ENCODE assay signal across 8 cellular contexts in the genomic region with DNA sequence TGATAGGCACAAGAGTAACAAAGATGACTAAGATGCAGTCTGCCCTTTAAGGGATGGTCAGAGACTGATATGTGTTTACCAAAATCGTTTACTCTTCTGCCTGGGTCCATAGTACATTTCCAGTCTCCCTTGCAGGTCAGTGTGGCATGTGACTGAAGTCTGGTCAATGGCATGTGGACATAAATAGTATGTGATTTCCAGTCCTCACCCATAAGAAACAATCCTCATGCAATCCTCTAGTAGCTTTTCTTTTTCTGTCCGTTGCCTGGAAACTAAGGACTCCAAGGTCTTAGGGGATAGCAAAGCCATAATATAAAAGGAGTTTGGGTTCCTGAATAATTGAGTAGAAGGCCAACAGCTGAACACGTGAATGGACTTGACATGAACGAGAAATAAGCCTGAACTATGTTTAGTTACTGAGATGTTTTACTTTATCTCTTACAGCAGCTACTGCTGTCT. TPM values are rescaled to one million over a fixed set of nuclear protein-coding genes. Genes with fewer than 3 reads are reported as not detected.
DNase-seq lines count a peak whose midpoint lies in the region; ATAC-seq and TF ChIP-seq lines count a peak whose summit lies in the region.

No MANE protein-coding gene starts in this region.

- H3K27ac Mint-ChIP-seq in naive thymus-derived CD8-positive, alpha-beta T cell = peak overlapping the region; percentile 94 to 99 (median 99)

- H3K27ac ChIP-seq in BLaER1 (peak overlapping the region; percentile 96), OCI-LY3 (ENCODE audit: low read length) (peak overlapping the region; percentile 58)
- H3K27ac ChIP-seq in effector memory CD4-positive, alpha-beta T cell (ENCODE audit: insufficient read depth, low read length, poor library complexity, severe bottlenecking) = peak overlapping the region; percentile 77

- H4K20me1 ChIP-seq in BLaER1 (peaks cover 20% of the 10 kb centered on the region), OCI-LY3 (ENCODE audit: insufficient read depth, low read length) (peaks cover 10% of the 10 kb centered on the region)

- peak overlapping the region; percentile 83 for H3K4me3 ChIP-seq in BLaER1
- H3K4me3 ChIP-seq in OCI-LY3 (ENCODE audit: low read length) = peak overlapping the region; percentile 92
- H3K4me3 ChIP-seq in effector memory CD4-positive, alpha-beta T cell (ENCODE audit: insufficient read depth, low read depth, low read length, poor library complexity, severe bottlenecking) = peak overlapping the region; percentile 71

- no peaks in the 10 kb centered on the region for H3K9me3 Mint-ChIP-seq in naive thymus-derived CD8-positive, alpha-beta T cell

- TF ChIP-seq CTCF in OCI-LY3 (IDR thresholded peaks at IDR 0.05; ENCODE audit: low read depth, low read length) = no peak

- no peaks in the 10 kb centered on the region for H3K27me3 Mint-ChIP-seq in naive thymus-derived CD8-positive, alpha-beta T cell

- H3K9me3 ChIP-seq in BLaER1 (peaks cover 14% of the 10 kb centered on the region), OCI-LY3 (ENCODE audit: insufficient read depth, low read length) (no peaks in the 10 kb centered on the region)
- no peaks in the 10 kb centered on the region for H3K9me3 ChIP-seq in effector memory CD4-positive, alpha-beta T cell (ENCODE audit: control insufficient read depth, low read length)

- peak; percentile 1 for ATAC-seq in GM18907 (IDR thresholded peaks at IDR 0.05; ENCODE audit: unreplicated experiment)
- ATAC-seq in naive thymus-derived CD8-positive, alpha-beta T cell = no peak
- no peak for ATAC-seq in activated CD4-positive, CD25-positive, alpha-beta regulatory T cell treated with anti-CD3 and anti-CD28 coated beads, Interleukin-2, amount 50 U/mL, for 24 hours

- H3K4me2 ChIP-seq in BLaER1 (peak overlapping the region; percentile 93), OCI-LY3 (ENCODE audit: low read length) (peak overlapping the region; percentile 86)

- H3K4me1 ChIP-seq in BLaER1 = peaks cover 31% of the 10 kb centered on the region
- H3K4me1 ChIP-seq in OCI-LY3 (ENCODE audit: low read length) = peaks cover 32% of the 10 kb centered on the region
- peaks cover 15% of the 10 kb centered on the region for H3K4me1 ChIP-seq in effector memory CD4-positive, alpha-beta T cell (ENCODE audit: control insufficient read depth, insufficient read depth, low read length, poor library complexity, severe bottlenecking)

- peak overlapping the region; percentile 85; the same call in 1 of the 2 replicates for H2AFZ ChIP-seq in OCI-LY3 (ENCODE audit: low read depth, low read length)

- H3K79me2 ChIP-seq in OCI-LY3 (ENCODE audit: low read length) = peaks cover 45% of the 10 kb centered on the region

- H3K36me3 ChIP-seq in BLaER1 (peaks cover 22% of the 10 kb centered on the region), OCI-LY3 (replicated peaks; ENCODE audit: low read depth, low read length) (peaks cover 22% of the 10 kb centered on the region)
- H3K36me3 ChIP-seq in effector memory CD4-positive, alpha-beta T cell (ENCODE audit: control insufficient read depth, insufficient read depth, low read length) = no peaks in the 10 kb centered on the region

- peak overlapping the region; percentile 85 to 99 (median 97) for H3K4me3 Mint-ChIP-seq in naive thymus-derived CD8-positive, alpha-beta T cell

- H3K36me3 Mint-ChIP-seq in naive thymus-derived CD8-positive, alpha-beta T cell = peaks cover 0 to 7% (median 0%) of the 10 kb centered on the region in 3 donors

- POLR2A ChIA-PET in naive thymus-derived CD8-positive, alpha-beta T cell (lab: Charles Lee) = interaction anchor here (0.8 to 2.3 kb wide), 5 partner anchors 24 to 645 kb away, joined by 3 to 16 read pairs (median 3); a partner anchor contains a TSS

- H3K27me3 ChIP-seq in BLaER1 (no peaks in the 10 kb centered on the region), OCI-LY3 (ENCODE audit: low read depth, low read length) (no peaks in the 10 kb centered on the region)
- H3K27me3 ChIP-seq in effector memory CD4-positive, alpha-beta T cell (replicated peaks; ENCODE audit: control insufficient read depth, insufficient read depth, low read length, poor library complexity, severe bottlenecking) = no peaks in the 10 kb centered on the region

- peaks cover 18 to 53% (median 49%) of the 10 kb centered on the region in 4 donors for H3K4me1 Mint-ChIP-seq in naive thymus-derived CD8-positive, alpha-beta T cell

- DNase-seq in effector memory CD4-positive, alpha-beta T cell = no peak
- DNase-seq in naive thymus-derived CD8-positive, alpha-beta T cell = peak in 1 of 10 donors; percentile 5
- DNase-seq in stimulated activated CD8-positive, alpha-beta memory T cell treated with anti-CD3 and anti-CD28 coated beads, Interleukin-4, amount 100 ng/mL, for 48 hours = no peak
- DNase-seq in NCI-H1436 (lab: John Stamatoyannopoulos, UW) = no peak

- H3K9ac ChIP-seq in BLaER1 (peak overlapping the region; percentile 97), OCI-LY3 (ENCODE audit: low read length) (peak overlapping the region; percentile 88)

RNA-seq across cellular contexts. Expression of a gene that starts 1.1 kb away (rescaled TPM):
- total RNA-seq in naive thymus-derived CD8-positive, alpha-beta T cell = 10 to 100 TPM; 16.3 to 24.9 TPM
- 10 to 100 TPM; 13.8 to 15.1 (median 14.8) TPM for polyA plus RNA-seq in naive thymus-derived CD8-positive, alpha-beta T cell

RNA-seq across cellular contexts. Expression of a gene that starts 24.2 kb away (rescaled TPM):
- 10 to 100 TPM; 17.5 to 20.0 TPM for total RNA-seq in naive thymus-derived CD8-positive, alpha-beta T cell
- polyA plus RNA-seq in naive thymus-derived CD8-positive, alpha-beta T cell = 10 to 100 TPM; 26.3 to 36.9 (median 29.1) TPM

RNA-seq across cellular contexts. Expression of a gene that starts 56.0 kb away (rescaled TPM):
- 1 to 10 TPM; 6.4 to 7.3 TPM for total RNA-seq in naive thymus-derived CD8-positive, alpha-beta T cell
- polyA plus RNA-seq in naive thymus-derived CD8-positive, alpha-beta T cell = 1 to 10 TPM; 1.7 to 3.7 (median 1.9) TPM
